Comparison of ENCODE assay signal across 12 cellular contexts in the genomic region with DNA sequence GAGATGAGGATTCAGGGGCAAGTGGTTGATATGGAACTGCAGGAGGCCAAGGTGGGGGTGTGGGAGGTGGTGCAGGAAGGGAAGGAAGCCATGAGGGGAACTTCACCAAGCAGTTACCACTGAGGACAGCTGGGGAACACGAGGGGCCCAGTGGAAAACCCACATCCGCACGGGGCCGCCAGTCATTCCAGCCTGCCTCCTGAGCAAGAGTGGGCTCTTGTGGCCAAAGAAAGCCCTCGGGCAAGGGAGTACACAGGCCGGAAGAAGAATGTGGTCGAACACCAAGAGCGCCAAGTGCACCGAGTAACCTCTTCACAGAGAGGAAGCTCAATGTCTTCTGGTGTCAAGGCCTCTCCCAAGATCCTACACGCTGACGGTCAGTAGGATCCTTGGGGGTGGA.
DNase-seq lines count a peak whose midpoint lies in the region; ATAC-seq and TF ChIP-seq lines count a peak whose summit lies in the region.
"Had no signal": no experiment of that assay in that cellular context is flagged by ENCODE, and none has a peak within 500 bp of the region (broad histone marks: within the 10 kb centered on the region; RNA-seq: fewer than 3 reads in every experiment).

No MANE protein-coding gene starts in this region.

- H3K36me3 Mint-ChIP-seq in activated naive CD4-positive, alpha-beta T cell treated with anti-CD3 and anti-CD28 coated beads for 36 hours (ENCODE audit: low read depth) = no peaks in the 10 kb centered on the region

- peak; percentile 41 to 48 for ATAC-seq in left cardiac atrium
- ATAC-seq in stimulated activated naive CD8-positive, alpha-beta T cell treated with anti-CD3 and anti-CD28 coated beads, Interleukin-15, amount 100 ng/mL, for 72 hours = peak; percentile 96
- ATAC-seq in GM21825 (IDR thresholded peaks at IDR 0.05; ENCODE audit: unreplicated experiment) = no peak
- ATAC-seq: right cardiac atrium had no signal

- H3K27ac Mint-ChIP-seq in activated naive CD4-positive, alpha-beta T cell treated with anti-CD3 and anti-CD28 coated beads for 36 hours = no peak overlapping the region
- peak overlapping the region; percentile 88 to 92 for H3K27ac Mint-ChIP-seq in stimulated activated naive CD8-positive, alpha-beta T cell treated with anti-CD3 and anti-CD28 coated beads, Interleukin-15, amount 100 ng/mL, for 72 hours

- 90% methylated on average over 11 of the region's 11 CpGs for WGBS in ovary, 3 donors

- peaks cover 6% of the 10 kb centered on the region for H3K9me3 Mint-ChIP-seq in activated naive CD4-positive, alpha-beta T cell treated with anti-CD3 and anti-CD28 coated beads for 36 hours
- H3K9me3 Mint-ChIP-seq in stimulated activated naive CD8-positive, alpha-beta T cell treated with anti-CD3 and anti-CD28 coated beads, Interleukin-15, amount 100 ng/mL, for 72 hours = peaks cover 7 to 19% of the 10 kb centered on the region in 2 donors

- peak; percentile 45 for DNase-seq in activated naive CD4-positive, alpha-beta T cell treated with anti-CD3 and anti-CD28 coated beads for 36 hours
- DNase-seq in activated naive CD4-positive, alpha-beta T cell treated with Interleukin-2 at 50 U/mL for 16 hours = no peak
- peak; percentile 89 for DNase-seq in MV-4-11 (lab: John Stamatoyannopoulos, UW)
- peak; percentile 21 for DNase-seq in left cardiac atrium
- peak; percentile 41 to 72 for DNase-seq in stimulated activated naive CD8-positive, alpha-beta T cell treated with anti-CD3 and anti-CD28 coated beads, Interleukin-15, amount 100 ng/mL, for 72 hours
- no peak for DNase-seq in EL
- DNase-seq in ovary = no peak
- DNase-seq: NCI-H524 treated with DMSO at 0.1 percent for 48 hours; stimulated activated naive CD4-positive, alpha-beta T cell had no signal

- no peaks in the 10 kb centered on the region for H3K36me3 ChIP-seq in ovary

- CTCF ChIA-PET in activated naive CD4-positive, alpha-beta T cell treated with anti-CD3 and anti-CD28 coated beads for 36 hours (lab: Charles Lee) = interaction anchor here (0.6 to 1.0 kb wide), 2 partner anchors 23 to 54 kb away, joined by 3 read pairs; no protein-coding TSS in a partner anchor

- TF ChIP-seq EP300 in ovary (IDR thresholded peaks at IDR 0.05) = no peak

- no peak overlapping the region for H3K4me3 ChIP-seq in ovary

- H3K27me3 ChIP-seq in ovary = no peaks in the 10 kb centered on the region

- no peak for TF ChIP-seq CTCF in ovary (IDR thresholded peaks at IDR 0.05)

- no peaks in the 10 kb centered on the region for H3K9me3 ChIP-seq in ovary

- peaks cover 35% of the 10 kb centered on the region for H3K4me1 Mint-ChIP-seq in activated naive CD4-positive, alpha-beta T cell treated with anti-CD3 and anti-CD28 coated beads for 36 hours (ENCODE audit: low read depth)
- H3K4me1 Mint-ChIP-seq in stimulated activated naive CD8-positive, alpha-beta T cell treated with anti-CD3 and anti-CD28 coated beads, Interleukin-15, amount 100 ng/mL, for 72 hours = peaks cover 43% of the 10 kb centered on the region

- no peaks in the 10 kb centered on the region for H3K27me3 Mint-ChIP-seq in activated naive CD4-positive, alpha-beta T cell treated with anti-CD3 and anti-CD28 coated beads for 36 hours (ENCODE audit: low read depth)
- no peaks in the 10 kb centered on the region for H3K27me3 Mint-ChIP-seq in stimulated activated naive CD8-positive, alpha-beta T cell treated with anti-CD3 and anti-CD28 coated beads, Interleukin-15, amount 100 ng/mL, for 72 hours

- H3K4me1 ChIP-seq in ovary (ENCODE audit: insufficient read depth) = no peaks in the 10 kb centered on the region

- no peak overlapping the region for H3K27ac ChIP-seq in ovary
- H3K27ac ChIP-seq: epithelial cell of prostate had no signal

- no peak for TF ChIP-seq POLR2A in ovary (IDR thresholded peaks at IDR 0.05)

- H3K4me3 Mint-ChIP-seq in activated naive CD4-positive, alpha-beta T cell treated with anti-CD3 and anti-CD28 coated beads for 36 hours = no peak overlapping the region
- H3K4me3 Mint-ChIP-seq in stimulated activated naive CD8-positive, alpha-beta T cell treated with anti-CD3 and anti-CD28 coated beads, Interleukin-15, amount 100 ng/mL, for 72 hours = peak overlapping the region; percentile 45 to 56

- intact Hi-C loops in activated naive CD4-positive, alpha-beta T cell treated with anti-CD3 and anti-CD28 coated beads for 36 hours (cut with micrococcal nuclease) = no loop called here
- intact Hi-C loops in left cardiac atrium (cut with DNase I) = no loop called here
- intact Hi-C loops in ovary (cut with DNase I) = no loop called here

Comparison
In these comparisons a context has a peak if more than half of its experiments do, and no peak if none do; other contexts are left out.
1. DNase-seq: peak in activated naive CD4-positive, alpha-beta T cell treated with anti-CD3 and anti-CD28 coated beads for 36 hours (single experiment), MV-4-11 (single experiment), left cardiac atrium (single experiment) and stimulated activated naive CD8-positive, alpha-beta T cell treated with anti-CD3 and anti-CD28 coated beads, Interleukin-15, amount 100 ng/mL, for 72 hours (2 of 2); none in activated naive CD4-positive, alpha-beta T cell treated with Interleukin-2 at 50 U/mL for 16 hours (single experiment), EL (single experiment) and ovary (0 of 5).